ENCODE assay signal across 18 cellular contexts in the genomic region with DNA sequence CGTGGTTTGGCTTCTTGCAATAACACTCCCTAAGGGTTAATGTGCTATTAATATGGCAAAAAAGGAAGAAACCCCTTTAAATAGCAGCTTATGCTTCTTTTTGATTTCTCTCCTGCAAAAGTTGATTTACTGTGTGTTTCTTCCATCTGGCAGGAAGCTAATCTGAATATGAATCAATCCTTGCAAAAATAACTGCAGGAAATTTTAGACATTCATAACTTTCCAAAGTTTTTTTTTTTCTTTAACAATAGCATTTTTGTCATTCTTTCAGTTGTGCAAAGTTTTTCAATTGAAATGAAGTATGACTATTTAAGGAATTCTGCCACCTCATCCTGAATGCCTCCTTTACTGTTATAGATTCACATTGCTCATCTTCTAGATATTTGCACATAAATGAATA.
DNase-seq lines count a peak whose midpoint lies in the region; ATAC-seq and TF ChIP-seq lines count a peak whose summit lies in the region.
"Had no signal": no experiment of that assay in that cellular context is flagged by ENCODE, and none has a peak within 500 bp of the region (broad histone marks: within the 10 kb centered on the region; RNA-seq: fewer than 3 reads in every experiment).

No MANE protein-coding gene starts in this region.

- H3K23ac ChIP-seq in mesenchymal stem cell (ENCODE audit: low read length in 2 of 2), result no peak overlapping the region

- H3F3A ChIP-seq in PC-3 (ENCODE audit: low read length, unreplicated experiment), result peaks cover 9% of the 10 kb centered on the region

- H3K14ac ChIP-seq in mesenchymal stem cell (ENCODE audit: low read length in 2 of 2), result no peak overlapping the region

- H3K36me3 ChIP-seq in PC-3 (ENCODE audit: low read depth, low read length) (no peaks in the 10 kb centered on the region), mesenchymal stem cell (ENCODE audit: control insufficient read depth in 1 of 2, insufficient read depth in 2 of 2, low read depth in 1 of 2, low read length in 2 of 2) (no peaks in the 10 kb centered on the region)
- H3K36me3 ChIP-seq: BLaER1, spleen had no signal

- H3K9ac ChIP-seq in PC-3 (ENCODE audit: low read length) (peak overlapping the region; percentile 28; the same call in 1 of the 2 replicates), mesenchymal stem cell (ENCODE audit: low read length) (no peak overlapping the region)
- H3K9ac ChIP-seq: BLaER1 had no signal

- POLR2A ChIA-PET in PC-3 (lab: Charles Lee; ENCODE audit: unreplicated experiment), result interaction anchor here (0.6 kb wide), 2 partner anchors 255 to 691 kb away, joined by 3 to 4 read pairs; no protein-coding TSS in a partner anchor

- no peak overlapping the region for H3K4ac ChIP-seq in mesenchymal stem cell (ENCODE audit: low read depth in 1 of 2, low read length in 2 of 2)

- no peak overlapping the region for H2AK5ac ChIP-seq in mesenchymal stem cell (ENCODE audit: low read length, severe bottlenecking)

- H2AFZ ChIP-seq in PC-3 (ENCODE audit: low read length), result no peak overlapping the region
- H2AFZ ChIP-seq in mesenchymal stem cell (ENCODE audit: low read depth, low read length), result no peak overlapping the region

- H4K91ac ChIP-seq in mesenchymal stem cell (ENCODE audit: low read length), result no peak overlapping the region

- peak; percentile 76 for ATAC-seq in PC-3
- ATAC-seq: activated CD4-positive, alpha-beta T cell treated with anti-CD3 and anti-CD28 coated beads for 36 hours; esophagus mucosa; stimulated activated naive CD8-positive, alpha-beta T cell treated with anti-CD3 and anti-CD28 coated beads, Interleukin-15, amount 100 ng/mL, for 72 hours had no signal

- no CpG with 5 or more reads among the region's 1 CpG for WGBS in mesenchymal stem cell

- no peak overlapping the region for H2BK5ac ChIP-seq in mesenchymal stem cell (ENCODE audit: low read depth, low read length, poor library complexity, severe bottlenecking)

- no peak overlapping the region for H3K18ac ChIP-seq in mesenchymal stem cell (ENCODE audit: low read depth in 1 of 2, low read length in 2 of 2)

- H3K4me2 ChIP-seq in PC-3 (ENCODE audit: low read length), result peak overlapping the region; percentile 65
- no peak overlapping the region for H3K4me2 ChIP-seq in mesenchymal stem cell (ENCODE audit: low read length, poor library complexity, severe bottlenecking)
- H3K4me2 ChIP-seq: BLaER1 had no signal

- no peak overlapping the region for H2BK15ac ChIP-seq in mesenchymal stem cell (ENCODE audit: low read depth, poor library complexity, severe bottlenecking)

- H3K79me2 ChIP-seq in PC-3 (ENCODE audit: low read length), result no peaks in the 10 kb centered on the region

- H4K20me1 ChIP-seq in PC-3 (ENCODE audit: low read length), result no peaks in the 10 kb centered on the region
- H4K20me1 ChIP-seq: BLaER1 had no signal

- CTCF ChIA-PET in PC-3 (lab: Charles Lee), result no interaction called here

- no peak overlapping the region for H2BK120ac ChIP-seq in mesenchymal stem cell (ENCODE audit: low read depth, low read length)

- H2BK12ac ChIP-seq in mesenchymal stem cell (ENCODE audit: low read length in 2 of 2), result no peak overlapping the region

- H3K27ac ChIP-seq in PC-3 (ENCODE audit: low read length) (peak overlapping the region; percentile 85), mesenchymal stem cell (ENCODE audit: low read length, poor library complexity, severe bottlenecking) (peak overlapping the region; percentile 84)
- H3K27ac ChIP-seq: BLaER1, HL-60, spleen had no signal

- no peak overlapping the region for H4K8ac ChIP-seq in mesenchymal stem cell (ENCODE audit: low read length)

- intact Hi-C loops in PC-3 (cut with micrococcal nuclease), result loop anchor here (1.0 to 2.0 kb wide), 3 partner anchors 63 to 704 kb away; no protein-coding TSS in a partner anchor

- no peaks in the 10 kb centered on the region for H3K79me1 ChIP-seq in mesenchymal stem cell (replicated peaks; ENCODE audit: low read length, poor library complexity, severe bottlenecking)

- H3K9me3 ChIP-seq in PC-3 (ENCODE audit: low read length), result no peaks in the 10 kb centered on the region
- H3K9me3 ChIP-seq in mesenchymal stem cell (ENCODE audit: control insufficient read depth, low read length), result no peaks in the 10 kb centered on the region
- H3K9me3 ChIP-seq: BLaER1 had no signal

- H3K4me3 ChIP-seq in PC-3 (ENCODE audit: low read length) (no peak overlapping the region), mesenchymal stem cell (ENCODE audit: insufficient read depth in 1 of 2, low read depth in 1 of 2, low read length in 2 of 2) (no peak overlapping the region)
- H3K4me3 ChIP-seq: BLaER1, spleen had no signal

- no TSS peak for BruUV-seq in PC-3 (replicated peaks; lab: Mats Ljungman, UMichigan)

- no peak for TF ChIP-seq CTCF in PC-3 (conservative IDR thresholded peaks at IDR 0.05; ENCODE audit: low read depth, low read length)

- H3K27me3 ChIP-seq in PC-3 (ENCODE audit: low read length) (no peaks in the 10 kb centered on the region), mesenchymal stem cell (ENCODE audit: control insufficient read depth in 1 of 2, insufficient read depth in 1 of 2, low read length in 2 of 2) (no peaks in the 10 kb centered on the region)
- H3K27me3 ChIP-seq: spleen had no signal

- H3K4me1 ChIP-seq in PC-3 (ENCODE audit: insufficient read depth, low read length), result peaks cover 33% of the 10 kb centered on the region
- no peaks in the 10 kb centered on the region for H3K4me1 ChIP-seq in mesenchymal stem cell (ENCODE audit: control insufficient read depth, insufficient read depth, low read depth, low read length)
- H3K4me1 ChIP-seq: BLaER1, spleen had no signal

- no peaks in the 10 kb centered on the region for H3K9me2 ChIP-seq in PC-3 (replicated peaks; ENCODE audit: low read length)

- DNase-seq in AG20443 (ENCODE audit: low spot score) (peak; percentile 8), PC-3 (peak; percentile 85), dermis microvascular lymphatic vessel endothelial cell (ENCODE audit: low read depth in 2 of 2) (peak; percentile 4 to 32), mesenchymal stem cell (no peak), SIG-M5 (lab: John Stamatoyannopoulos, UW) (no peak), NCI-H345 treated with DMSO at 0.1 percent for 48 hours (lab: John Stamatoyannopoulos, UW; ENCODE audit: unreplicated experiment) (no peak), superior temporal gyrus (ENCODE audit: extremely low spot score) (no peak), putamen (ENCODE audit: low spot score) (no peak)
- DNase-seq: activated CD4-positive, alpha-beta T cell treated with anti-CD3 and anti-CD28 coated beads for 36 hours; DMS79; NCI-H2029; NCI-H774; spleen; stimulated activated naive CD8-positive, alpha-beta T cell treated with anti-CD3 and anti-CD28 coated beads, Interleukin-15, amount 100 ng/mL, for 72 hours; T-helper 9 cell had no signal

Comparison
In these comparisons a context has a peak if more than half of its experiments do, and no peak if none do; other contexts are left out.
1. DNase-seq: peak in AG20443 (single experiment), PC-3 (single experiment) and dermis microvascular lymphatic vessel endothelial cell (2 of 2); none in mesenchymal stem cell (single experiment), SIG-M5 (single experiment), NCI-H345 treated with DMSO at 0.1 percent for 48 hours (single experiment), superior temporal gyrus (single experiment) and putamen (single experiment).